Comparison of ENCODE assay signal across 15 cellular contexts in genomic region chr6:144768676-144769599, GRCh38.
DNase-seq lines count a peak whose midpoint lies in the region; ATAC-seq, FAIRE-seq and TF ChIP-seq lines count a peak whose summit lies in the region.
"Had no signal": no experiment of that assay in that cellular context is flagged by ENCODE, and none has a peak within 500 bp of the region (broad histone marks: within the 10 kb centered on the region; RNA-seq: fewer than 3 reads in every experiment).

No MANE protein-coding gene starts in this region.

- H3K4me1 ChIP-seq in left ventricle myocardium inferior, result peaks cover 28% of the 10 kb centered on the region
- H3K4me1 ChIP-seq in testis, result peaks cover 3% of the 10 kb centered on the region
- H3K4me1 ChIP-seq: A549 had no signal

- DNase-seq in left ventricle myocardium inferior (no peak), Right ventricle myocardium inferior (ENCODE audit: missing footprints) (no peak), NCI-H2171 treated with DMSO at 0.1 percent for 48 hours (lab: John Stamatoyannopoulos, UW) (peak; percentile 91), fibroblast of gingiva (ENCODE audit: low read depth) (peak; percentile 84), testis (peak; percentile 21), GDM1 (lab: John Stamatoyannopoulos, UW) (no peak), urothelium cell line (ENCODE audit: low spot score) (no peak)
- DNase-seq: brain microvascular endothelial cell, Karpas-422, right cardiac atrium, T-cell had no signal

- TF ChIP-seq CTCF in left ventricle myocardium inferior (IDR thresholded peaks at IDR 0.05; ENCODE audit: borderline replicate concordance) (no peak), testis (IDR thresholded peaks at IDR 0.05) (no peak)

- intact Hi-C loops in left ventricle myocardium inferior (cut with micrococcal nuclease) (no loop called here), Right ventricle myocardium inferior (cut with DNase I) (no loop called here), testis (cut with DNase I; ENCODE audit: low total_unique reads) (no loop called here)

- H3K27me3 ChIP-seq in left ventricle myocardium inferior (ENCODE audit: low read depth) (no peaks in the 10 kb centered on the region), testis (no peaks in the 10 kb centered on the region)
- H3K27me3 ChIP-seq: brain microvascular endothelial cell had no signal

- FAIRE-seq in urothelium cell line (lab: Jason Lieb, UNC), result no peak
- FAIRE-seq: A549, GM18507 had no signal

- H3K36me3 ChIP-seq in left ventricle myocardium inferior (peaks cover 20% of the 10 kb centered on the region), testis (ENCODE audit: low read depth, missing control alignments) (no peaks in the 10 kb centered on the region)

- H3K27ac ChIP-seq in left ventricle myocardium inferior (replicated peaks) (peak overlapping the region; percentile 47), testis (no peak overlapping the region)
- H3K27ac ChIP-seq: A549, brain microvascular endothelial cell, epithelial cell of prostate had no signal

- 59 to 61% methylated on average over 5 of the region's 5 CpGs for WGBS in testis, 2 donors

- ATAC-seq in Right ventricle myocardium inferior (no peak), HG02642 (IDR thresholded peaks at IDR 0.05; ENCODE audit: poor library complexity, unreplicated experiment) (no peak)
- ATAC-seq: A549, right cardiac atrium, T-cell had no signal

- H3K9me3 ChIP-seq in left ventricle myocardium inferior (replicated peaks), result no peaks in the 10 kb centered on the region
- no peaks in the 10 kb centered on the region for H3K9me3 ChIP-seq in testis
- H3K9me3 ChIP-seq: A549 had no signal

- H3K4me3 ChIP-seq in left ventricle myocardium inferior (no peak overlapping the region), testis (no peak overlapping the region)
- H3K4me3 ChIP-seq: A549 had no signal

- no peak for TF ChIP-seq POLR2A in testis (IDR thresholded peaks at IDR 0.05)

Comparison
In these comparisons a context has a peak if more than half of its experiments do, and no peak if none do; other contexts are left out.
1. DNase-seq: peak in NCI-H2171 treated with DMSO at 0.1 percent for 48 hours (single experiment), fibroblast of gingiva (single experiment) and testis (single experiment); none in left ventricle myocardium inferior (single experiment), Right ventricle myocardium inferior (single experiment), GDM1 (single experiment) and urothelium cell line (single experiment).